Comparison of ENCODE assay signal across 23 cellular contexts in genomic region chr2:105317937-105318336, GRCh38. TPM values are rescaled to one million over a fixed set of nuclear protein-coding genes. Genes with fewer than 3 reads are reported as not detected.
DNase-seq lines count a peak whose midpoint lies in the region; ATAC-seq and TF ChIP-seq lines count a peak whose summit lies in the region.
"Had no signal": no experiment of that assay in that cellular context is flagged by ENCODE, and none has a peak within 500 bp of the region (broad histone marks: within the 10 kb centered on the region; RNA-seq: fewer than 3 reads in every experiment).

No MANE protein-coding gene starts in this region.

- DNase-seq in ELR (ENCODE audit: low read depth) (peak; percentile 13), Panc1 (ENCODE audit: low read depth, low spot score) (no peak), dermis blood vessel endothelial cell (peak; percentile 68), iris pigment epithelial cell (ENCODE audit: low read depth) (peak; percentile 21), WTC11 (ENCODE audit: low spot score) (no peak), NCI-H2196 treated with DMSO at 0.1 percent for 48 hours (lab: John Stamatoyannopoulos, UW; ENCODE audit: unreplicated experiment) (no peak), colonic mucosa (no peak)
- no peak for DNase-seq in stimulated activated CD4-positive, alpha-beta T cell treated with anti-CD3 and anti-CD28 coated beads, Interleukin-12 subunit alpha, Interleukin-12 subunit beta, amount 100 ng/mL, for 4 hours
- DNase-seq: AML-193; CD4-positive, alpha-beta T cell; KG1; NCI-H1048; NCI-H1417; NCI-H1694; NCI-H2081 treated with DMSO at 0.1 percent for 48 hours; NCI-H2171; NCI-H524; NCI-H774; SIG-M5 had no signal

- H3K36me3 ChIP-seq in Panc1 (ENCODE audit: control insufficient read depth, insufficient read depth, low read length) (no peaks in the 10 kb centered on the region), colonic mucosa (no peaks in the 10 kb centered on the region)

- intact Hi-C loops in Panc1 (cut with micrococcal nuclease; ENCODE audit: unreplicated experiment), result no loop called here
- intact Hi-C loops in colonic mucosa (cut with DNase I), result no loop called here

- no peaks in the 10 kb centered on the region for H3K27me3 Mint-ChIP-seq in WTC11 (ENCODE audit: low read depth)
- H3K27me3 Mint-ChIP-seq: CD4-positive, alpha-beta T cell had no signal

- no peak overlapping the region for H3K9ac ChIP-seq in colonic mucosa (ENCODE audit: low read depth in 2 of 2, low read length in 2 of 2)
- H3K9ac ChIP-seq: BLaER1 treated with 17β-estradiol and CSF1 and Interleukin-3, amounts not matched to agents 10 nM and 100 nM had no signal

- no TSS peak for BruUV-seq in Panc1 (replicated peaks; lab: Mats Ljungman, UMichigan)

- H3K4me1 ChIP-seq in Panc1 (ENCODE audit: control insufficient read depth, insufficient read depth, low read length) (peaks cover 5% of the 10 kb centered on the region; the same call in 1 of the 2 replicates), colonic mucosa (no peaks in the 10 kb centered on the region)
- H3K4me1 ChIP-seq: A549 had no signal

- H3K9me3 ChIP-seq in Panc1 (ENCODE audit: control insufficient read depth, insufficient read depth, low read depth, low read length), result no peaks in the 10 kb centered on the region
- H3K9me3 ChIP-seq in colonic mucosa, result no peaks in the 10 kb centered on the region
- H3K9me3 ChIP-seq: A549; BLaER1 treated with 17β-estradiol and CSF1 and Interleukin-3, amounts not matched to agents 10 nM and 100 nM had no signal

- H3K4me3 ChIP-seq in Panc1 (ENCODE audit: low read depth in 2 of 2, low read length in 2 of 2) (no peak overlapping the region), colonic mucosa (no peak overlapping the region)
- H3K4me3 ChIP-seq: A549; BLaER1 treated with 17β-estradiol and CSF1 and Interleukin-3, amounts not matched to agents 10 nM and 100 nM; PC-9; SK-N-MC had no signal

- no peaks in the 10 kb centered on the region for H3K4me1 Mint-ChIP-seq in WTC11

- CTCF ChIA-PET in Panc1 (lab: Charles Lee), result no interaction called here
- CTCF ChIA-PET in WTC11 (lab: Charles Lee), result interaction anchor here (1.0 kb wide), 1 partner anchor 19 kb away, joined by 3 read pairs; no protein-coding TSS in a partner anchor

- 0 out of 2 replicates have a peak, but pooled peaks have one; percentile 32 for ATAC-seq in Panc1
- no peak for ATAC-seq in WTC11
- ATAC-seq: A549 had no signal

- no peaks in the 10 kb centered on the region for H3K9me3 Mint-ChIP-seq in WTC11
- H3K9me3 Mint-ChIP-seq: CD4-positive, alpha-beta T cell had no signal

- TF ChIP-seq CTCF in Panc1 (IDR thresholded peaks at IDR 0.05), result no peak
- TF ChIP-seq CTCF in WTC11 (IDR thresholded peaks at IDR 0.05), result no peak
- no peak for TF ChIP-seq CTCF in colonic mucosa (IDR thresholded peaks at IDR 0.05)

- no peak overlapping the region for H3K4me3 Mint-ChIP-seq in WTC11
- H3K4me3 Mint-ChIP-seq: CD4-positive, alpha-beta T cell had no signal

- no peak overlapping the region for H3K27ac ChIP-seq in Panc1 (ENCODE audit: low read length)
- no peak overlapping the region for H3K27ac ChIP-seq in colonic mucosa
- H3K27ac ChIP-seq: A549; BLaER1 treated with 17β-estradiol and CSF1 and Interleukin-3, amounts not matched to agents 10 nM and 100 nM; PC-9; SK-N-MC had no signal

- H3K36me3 Mint-ChIP-seq in WTC11, result no peaks in the 10 kb centered on the region

- H3K27me3 ChIP-seq in Panc1 (ENCODE audit: control insufficient read depth, insufficient read depth, low read length), result no peaks in the 10 kb centered on the region
- no peaks in the 10 kb centered on the region for H3K27me3 ChIP-seq in colonic mucosa
- H3K27me3 ChIP-seq: BLaER1 treated with 17β-estradiol and CSF1 and Interleukin-3, amounts not matched to agents 10 nM and 100 nM had no signal

- in situ Hi-C loops in Panc1 (cut with HindIII; ENCODE audit: low pct_unique_long_range_greater_than_20kb, low sequenced_read_pairs), result no loop called here

- POLR2A ChIA-PET in Panc1 (lab: Charles Lee) (no interaction called here), WTC11 (lab: Charles Lee) (no interaction called here)

- no peak overlapping the region for H3K27ac Mint-ChIP-seq in WTC11
- H3K27ac Mint-ChIP-seq: CD4-positive, alpha-beta T cell had no signal

TF ChIP-seq in WTC11, 78 proteins besides CTCF, POLR2A, EP300 and RAD21:
- TF ChIP-seq TP53 (CRISPR knock-in tag; IDR thresholded peaks at IDR 0.05) (no peak), GTF2I (CRISPR knock-in tag; conservative IDR thresholded peaks at IDR 0.05) (no peak), TEAD4 (CRISPR knock-in tag; IDR thresholded peaks at IDR 0.05) (no peak), EMX1 (CRISPR knock-in tag; IDR thresholded peaks at IDR 0.05) (no peak), FOXJ3 (CRISPR knock-in tag; IDR thresholded peaks at IDR 0.05; ENCODE audit: borderline replicate concordance) (no peak), NR2C2 (CRISPR knock-in tag; IDR thresholded peaks at IDR 0.05) (no peak), ZNF121 (CRISPR knock-in tag; IDR thresholded peaks at IDR 0.05) (no peak), GRHL2 (CRISPR knock-in tag; IDR thresholded peaks at IDR 0.05; ENCODE audit: insufficient replicate concordance, severe bottlenecking) (no peak)
- TF ChIP-seq, protein P1, sequence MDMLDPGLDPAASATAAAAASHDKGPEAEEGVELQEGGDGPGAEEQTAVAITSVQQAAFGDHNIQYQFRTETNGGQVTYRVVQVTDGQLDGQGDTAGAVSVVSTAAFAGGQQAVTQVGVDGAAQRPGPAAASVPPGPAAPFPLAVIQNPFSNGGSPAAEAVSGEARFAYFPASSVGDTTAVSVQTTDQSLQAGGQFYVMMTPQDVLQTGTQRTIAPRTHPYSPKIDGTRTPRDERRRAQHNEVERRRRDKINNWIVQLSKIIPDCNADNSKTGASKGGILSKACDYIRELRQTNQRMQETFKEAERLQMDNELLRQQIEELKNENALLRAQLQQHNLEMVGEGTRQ (CRISPR knock-in tag; IDR thresholded peaks at IDR 0.05), result no peak
- TF ChIP-seq, protein P2, sequence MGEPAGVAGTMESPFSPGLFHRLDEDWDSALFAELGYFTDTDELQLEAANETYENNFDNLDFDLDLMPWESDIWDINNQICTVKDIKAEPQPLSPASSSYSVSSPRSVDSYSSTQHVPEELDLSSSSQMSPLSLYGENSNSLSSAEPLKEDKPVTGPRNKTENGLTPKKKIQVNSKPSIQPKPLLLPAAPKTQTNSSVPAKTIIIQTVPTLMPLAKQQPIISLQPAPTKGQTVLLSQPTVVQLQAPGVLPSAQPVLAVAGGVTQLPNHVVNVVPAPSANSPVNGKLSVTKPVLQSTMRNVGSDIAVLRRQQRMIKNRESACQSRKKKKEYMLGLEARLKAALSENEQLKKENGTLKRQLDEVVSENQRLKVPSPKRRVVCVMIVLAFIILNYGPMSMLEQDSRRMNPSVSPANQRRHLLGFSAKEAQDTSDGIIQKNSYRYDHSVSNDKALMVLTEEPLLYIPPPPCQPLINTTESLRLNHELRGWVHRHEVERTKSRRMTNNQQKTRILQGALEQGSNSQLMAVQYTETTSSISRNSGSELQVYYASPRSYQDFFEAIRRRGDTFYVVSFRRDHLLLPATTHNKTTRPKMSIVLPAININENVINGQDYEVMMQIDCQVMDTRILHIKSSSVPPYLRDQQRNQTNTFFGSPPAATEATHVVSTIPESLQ (CRISPR knock-in tag; IDR thresholded peaks at IDR 0.05), result no peak
- TF ChIP-seq, protein P3, sequence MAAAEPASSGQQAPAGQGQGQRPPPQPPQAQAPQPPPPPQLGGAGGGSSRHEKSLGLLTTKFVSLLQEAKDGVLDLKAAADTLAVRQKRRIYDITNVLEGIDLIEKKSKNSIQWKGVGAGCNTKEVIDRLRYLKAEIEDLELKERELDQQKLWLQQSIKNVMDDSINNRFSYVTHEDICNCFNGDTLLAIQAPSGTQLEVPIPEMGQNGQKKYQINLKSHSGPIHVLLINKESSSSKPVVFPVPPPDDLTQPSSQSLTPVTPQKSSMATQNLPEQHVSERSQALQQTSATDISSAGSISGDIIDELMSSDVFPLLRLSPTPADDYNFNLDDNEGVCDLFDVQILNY (CRISPR knock-in tag; IDR thresholded peaks at IDR 0.05), result no peak
TF ChIP-seq in WTC11: peak in this region for 0.

RNA-seq across cellular contexts. Expression of gene TGFBRAP1, which starts 11.6 kb away (rescaled TPM):
- 32.7 TPM for total RNA-seq in Panc1 (2021; ENCODE audit: unreplicated experiment)
- polyA plus RNA-seq in Panc1 (2012; ENCODE audit: insufficient read length), result 24.5 TPM
- 47.8 and 75.1 TPM in 2 replicates for total RNA-seq in dermis blood vessel endothelial cell
- 15.8 to 16.3 TPM (median 16.3 TPM) in 3 replicates for total RNA-seq in WTC11 (2021)
- 10 to 100 TPM; 14.2 to 19.8 TPM for total RNA-seq in colonic mucosa

RNA-seq across cellular contexts. Expression of gene C2orf49, which starts 19.4 kb away (rescaled TPM):
- total RNA-seq in Panc1 (2021; ENCODE audit: unreplicated experiment) (20.0 TPM), dermis blood vessel endothelial cell (18.4 and 18.8 TPM in 2 replicates), WTC11 (2021) (15.9 to 17.2 TPM (median 16.6 TPM) in 3 replicates), colonic mucosa (10 to 100 TPM; 11.9 to 17.4 TPM)
- polyA plus RNA-seq in Panc1 (2012; ENCODE audit: insufficient read length), result 24.3 TPM

Comparison
In these comparisons a context has a peak if more than half of its experiments do, and no peak if none do; other contexts are left out.
1. DNase-seq: peak in ELR (single experiment), dermis blood vessel endothelial cell (single experiment) and iris pigment epithelial cell (single experiment); none in Panc1 (single experiment), stimulated activated CD4-positive, alpha-beta T cell treated with anti-CD3 and anti-CD28 coated beads, Interleukin-12 subunit alpha, Interleukin-12 subunit beta, amount 100 ng/mL, for 4 hours (single experiment), WTC11 (single experiment), NCI-H2196 treated with DMSO at 0.1 percent for 48 hours (single experiment) and colonic mucosa (single experiment).